Comparison of ENCODE assay signal across 12 cellular contexts in the genomic region with DNA sequence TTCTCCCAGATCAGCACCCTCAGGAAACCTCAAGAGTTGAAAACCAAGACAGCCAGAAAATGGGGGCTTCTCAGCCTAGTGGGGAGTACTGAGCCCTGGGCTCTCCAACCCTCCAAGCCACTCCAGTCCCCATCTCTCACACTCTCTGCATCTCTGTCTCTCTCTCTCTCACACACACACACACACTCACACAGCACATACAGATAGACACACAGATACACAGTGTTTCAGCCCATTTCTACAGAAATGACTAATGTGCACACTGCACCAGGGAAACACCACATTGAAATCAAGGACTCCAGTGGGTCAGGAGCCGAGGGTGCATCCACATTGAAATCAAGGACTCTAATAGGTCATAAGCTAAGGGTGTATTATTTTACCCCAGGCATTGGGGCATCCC.
"Had no signal": no experiment of that assay in that cellular context is flagged by ENCODE, and none has a peak within 500 bp of the region (broad histone marks: within the 10 kb centered on the region; RNA-seq: fewer than 3 reads in every experiment).

No MANE protein-coding gene starts in this region.

- DNase-seq: activated CD4-positive, alpha-beta memory T cell treated with anti-CD3 and anti-CD28 coated beads, Interleukin-2, amount 10 ng/mL, durations not matched to agents 7 days and 5 days; activated CD8-positive, alpha-beta memory T cell treated with anti-CD3 and anti-CD28 coated beads, Interleukin-2, amount 50 U/mL, for 4 hours; activated gamma-delta T cell treated with Interleukin-2 at 50 U/mL for 16 hours; effector memory CD8-positive, alpha-beta T cell; gastrocnemius medialis; midbrain; pancreas; spleen; T-helper 9 cell; transverse colon had no signal

- ATAC-seq: gastrocnemius medialis, pancreas had no signal

- H2AFZ ChIP-seq: neural progenitor cell had no signal

- H3K4me1 ChIP-seq: gastrocnemius medialis, neural progenitor cell, pancreas, spleen, transverse colon, vagina had no signal

- H3K27ac ChIP-seq: gastrocnemius medialis, neural progenitor cell, pancreas, spleen, transverse colon, vagina had no signal

- H3K9ac ChIP-seq: neural progenitor cell had no signal

- H3K4me3 ChIP-seq: gastrocnemius medialis, neural progenitor cell, pancreas, spleen, transverse colon, vagina had no signal

- H3K27me3 ChIP-seq: gastrocnemius medialis, neural progenitor cell, pancreas, transverse colon, vagina had no signal

- H3K9me3 ChIP-seq: gastrocnemius medialis, pancreas, spleen, transverse colon, vagina had no signal

- H3K36me3 ChIP-seq: gastrocnemius medialis, neural progenitor cell, pancreas, spleen, transverse colon, vagina had no signal

- H3K4me2 ChIP-seq: neural progenitor cell had no signal
